8 cellular contexts compared by ENCODE assay signal in the genomic region with DNA sequence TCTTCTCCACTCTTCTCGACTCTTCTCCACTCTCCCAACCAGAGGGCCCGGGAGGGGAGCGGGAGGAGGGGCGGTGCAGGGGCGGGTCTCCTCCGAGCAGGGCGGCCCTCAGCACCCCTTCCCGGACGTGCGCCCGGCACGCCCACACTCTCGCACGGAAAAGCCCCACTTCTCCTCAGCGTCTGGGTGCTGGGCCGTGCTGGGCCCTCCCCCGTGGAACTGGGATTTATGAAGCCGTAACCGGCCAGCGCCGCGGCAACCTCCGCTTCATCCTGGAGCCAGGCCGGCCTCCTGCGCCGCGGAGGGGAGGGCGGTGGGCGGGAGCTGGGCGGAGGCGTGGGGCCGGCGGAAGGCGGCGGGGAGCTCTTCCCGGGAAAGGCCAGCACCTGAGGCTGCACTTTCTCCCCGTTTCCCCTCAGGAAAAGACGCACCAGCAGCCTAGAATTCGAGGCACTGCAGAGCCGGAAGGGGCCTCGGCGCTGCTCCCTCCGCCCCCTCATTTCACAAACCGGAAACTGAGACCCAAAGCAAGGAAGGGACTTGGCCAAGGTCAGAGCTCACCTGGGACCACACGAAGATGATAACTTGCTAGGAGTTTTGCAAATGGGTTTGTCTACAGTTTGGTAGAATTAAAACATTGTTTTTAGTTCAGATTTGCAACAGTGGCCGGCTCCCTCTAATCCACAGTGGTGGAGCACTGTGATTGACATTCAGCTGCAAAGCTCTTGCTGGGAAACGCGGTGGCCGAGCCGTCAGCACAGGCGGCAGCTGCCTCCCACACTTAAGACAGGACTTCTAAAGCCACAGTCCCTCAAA. TPM values are rescaled to one million over a fixed set of nuclear protein-coding genes. Genes with fewer than 3 reads are reported as not detected.
DNase-seq lines count a peak whose midpoint lies in the region; ATAC-seq, FAIRE-seq and TF ChIP-seq lines count a peak whose summit lies in the region.

No MANE protein-coding gene starts in this region.

- WGBS in K562 (ENCODE audit: insufficient coverage, low coverage, missing lambda C conversion rate): 0% methylated on average over 26 of the region's 51 CpGs

- H3K4me1 ChIP-seq in K562 (replicated peaks in 1 of 2; ENCODE audit: control insufficient read depth in 2 of 2, insufficient read depth in 2 of 2, low read length in 2 of 2) (peaks cover 0 to 10% of the 10 kb centered on the region in 2 experiments; a peak in 2 of 5 replicates), iPS-15b (ENCODE audit: control insufficient read depth, insufficient read depth, low read length) (peaks cover 15% of the 10 kb centered on the region), skeletal muscle tissue (ENCODE audit: control insufficient read depth in 3 of 3, insufficient read depth in 3 of 3, low read length in 3 of 3) (peaks cover 40 to 83% (median 80%) of the 10 kb centered on the region in 3 donors)

- peak; percentile 83 for DNase-seq in AG10803 (ENCODE audit: low read depth)
- peak; percentile 54 for DNase-seq in SW480 (ENCODE audit: low spot score)
- peak; percentile 20 to 63 (median 40) for DNase-seq in K562 (ENCODE audit: extremely low read depth in 1 of 4, low spot score in 3 of 4)
- DNase-seq in NK-92 (lab: John Stamatoyannopoulos, UW; ENCODE audit: unreplicated experiment): no peak

- peaks cover 41 to 89% of the 10 kb centered on the region in 2 experiments for H3K27me3 ChIP-seq in K562 (ENCODE audit: control insufficient read depth in 2 of 2, insufficient read depth in 2 of 2, low read length in 2 of 2)
- peaks cover 6% of the 10 kb centered on the region for H3K27me3 ChIP-seq in iPS-15b (ENCODE audit: control insufficient read depth, insufficient read depth, low read length)
- H3K27me3 ChIP-seq in skeletal muscle tissue (ENCODE audit: control insufficient read depth in 3 of 3, insufficient read depth in 3 of 3, low read length in 3 of 3): peaks cover 0 to 7% (median 0%) of the 10 kb centered on the region in 3 donors

- H4K20me1 ChIP-seq in K562 (replicated peaks; ENCODE audit: control insufficient read depth, insufficient read depth, low read length): peaks cover 9% of the 10 kb centered on the region; the same call in 1 of the 2 replicates

- peak overlapping the region; percentile 63 for H3K4me2 ChIP-seq in K562 (ENCODE audit: insufficient read depth, low read length)

- no peaks in the 10 kb centered on the region for H3K79me2 ChIP-seq in K562 (ENCODE audit: control insufficient read depth, insufficient read depth, low read length)

- peak overlapping the region; percentile 73 for H3K4me3 ChIP-seq in AG10803 (ENCODE audit: low read length)
- H3K4me3 ChIP-seq in K562: peak overlapping the region; percentile 22
- peak overlapping the region; percentile 56 for H3K4me3 ChIP-seq in iPS-15b (ENCODE audit: low read depth, low read length)
- peak overlapping the region; percentile 75 to 85 (median 84) for H3K4me3 ChIP-seq in skeletal muscle tissue (ENCODE audit: low read length in 3 of 3)

- H3K27ac ChIP-seq in K562 (ENCODE audit: extremely low read depth, low read depth, low read length) (no peak overlapping the region), skeletal muscle tissue (ENCODE audit: low read depth, low read length) (peak overlapping the region; percentile 38)

- H2AFZ ChIP-seq in K562 (ENCODE audit: low read depth, low read length): peak overlapping the region; percentile 70

- TF ChIP-seq CTCF in AG10803 (conservative IDR thresholded peaks at IDR 0.05; ENCODE audit: low read length): no peak
- no peak for TF ChIP-seq CTCF in K562 (IDR thresholded peaks at IDR 0.05 in 2 of 3, conservative IDR thresholded peaks at IDR 0.05 in 1 of 3; ENCODE audit: insufficient read depth in 2 of 3, low read depth in 1 of 3, low read length in 3 of 3)

- no peak for TF ChIP-seq RAD21 in K562 (CRISPR knock-in tag; conservative IDR thresholded peaks at IDR 0.05 in 1 of 2, IDR thresholded peaks at IDR 0.05 in 1 of 2)

- intact Hi-C loops in K562 (cut with micrococcal nuclease): loop anchor here (10.0 kb wide), 1 partner anchor 112 kb away; no protein-coding TSS in a partner anchor

- in situ Hi-C loops in K562 (cut with MboI): no loop called here

- H3K9me1 ChIP-seq in K562 (ENCODE audit: control insufficient read depth, insufficient read depth, low read length): peaks cover 4% of the 10 kb centered on the region

- no peak for FAIRE-seq in K562 (lab: Jason Lieb, UNC)

- CTCF ChIA-PET in K562 (lab: Yijun Ruan, JAX; ENCODE audit: low intra/inter-chr PET ratio): no interaction called here

- H3K36me3 ChIP-seq in K562 (ENCODE audit: control insufficient read depth, insufficient read depth, low read length) (no peaks in the 10 kb centered on the region), iPS-15b (ENCODE audit: control insufficient read depth, insufficient read depth, low read length) (no peaks in the 10 kb centered on the region), skeletal muscle tissue (ENCODE audit: control insufficient read depth in 3 of 3, insufficient read depth in 3 of 3, low read length in 3 of 3) (no peaks in the 10 kb centered on the region)

- TF ChIP-seq POLR2A in K562 (conservative IDR thresholded peaks at IDR 0.05): no peak

- H3K9me3 ChIP-seq in K562 (replicated peaks; ENCODE audit: control insufficient read depth, insufficient read depth, low read depth, low read length): no peaks in the 10 kb centered on the region
- H3K9me3 ChIP-seq in iPS-15b (ENCODE audit: control insufficient read depth, insufficient read depth, low read length): no peaks in the 10 kb centered on the region
- H3K9me3 ChIP-seq in skeletal muscle tissue (ENCODE audit: control insufficient read depth in 3 of 3, low read length in 3 of 3): no peaks in the 10 kb centered on the region

- H3K9ac ChIP-seq in K562 (ENCODE audit: insufficient read depth in 1 of 2, low read depth in 2 of 2, low read length in 2 of 2) (no peak overlapping the region; a peak in 1 of 4 replicates), iPS-15b (ENCODE audit: low read depth, low read length) (peak overlapping the region; percentile 27), skeletal muscle tissue (ENCODE audit: low read depth in 1 of 3, low read length in 3 of 3) (peak overlapping the region; percentile 52 to 84 (median 70))

- no peak for TF ChIP-seq EP300 in K562 (IDR thresholded peaks at IDR 0.05; ENCODE audit: low read length)

- ATAC-seq in GM19328 (IDR thresholded peaks at IDR 0.05; ENCODE audit: unreplicated experiment) (peak; percentile 44), HG03457 (IDR thresholded peaks at IDR 0.05; ENCODE audit: unreplicated experiment) (peak; percentile 55), K562 (peak; percentile 69)

- BruUV-seq in K562 (replicated peaks; lab: Mats Ljungman, UMichigan): no TSS peak

- POLR2A ChIA-PET in K562 (lab: Yijun Ruan, JAX): no interaction called here

TF ChIP-seq in K562, 482 proteins besides CTCF, POLR2A, EP300 and RAD21 (continues in another document):
- TF ChIP-seq HNRNPK (IDR thresholded peaks at IDR 0.05; ENCODE audit: low read depth, low read length, poor library complexity, severe bottlenecking) (no peak), PTBP1 (IDR thresholded peaks at IDR 0.05; ENCODE audit: low read depth, low read length) (no peak), ZNF766 (CRISPR knock-in tag; conservative IDR thresholded peaks at IDR 0.05) (no peak)
- TF ChIP-seq, protein P1, sequence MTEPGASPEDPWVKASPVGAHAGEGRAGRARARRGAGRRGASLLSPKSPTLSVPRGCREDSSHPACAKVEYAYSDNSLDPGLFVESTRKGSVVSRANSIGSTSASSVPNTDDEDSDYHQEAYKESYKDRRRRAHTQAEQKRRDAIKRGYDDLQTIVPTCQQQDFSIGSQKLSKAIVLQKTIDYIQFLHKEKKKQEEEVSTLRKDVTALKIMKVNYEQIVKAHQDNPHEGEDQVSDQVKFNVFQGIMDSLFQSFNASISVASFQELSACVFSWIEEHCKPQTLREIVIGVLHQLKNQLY (CRISPR knock-in tag; conservative IDR thresholded peaks at IDR 0.05): no peak

RNA-seq across cellular contexts. Expression of a gene that starts 31.6 kb away (rescaled TPM):
- total RNA-seq in K562 (2011; cell fraction: chromatin; rRNA removed; ENCODE audit: low replicate concordance): 1.5 and 2.0 TPM in 2 replicates
- 1.3 TPM in 2 replicates for total RNA-seq in K562 (2011; cell fraction: nucleolus; rRNA removed)
- total RNA-seq in K562 (2011; cell fraction: nucleoplasm; rRNA removed): 2.2 and 2.3 TPM in 2 replicates
- total RNA-seq in K562 (2014; rRNA removed) (0.36 and 0.53 TPM in 2 replicates), K562 (2014; rRNA removed; fragmentation: Illumina TruSeq; extraction: Trizol) (0.44 and 0.48 TPM in 2 replicates), K562 (2015; rRNA removed; fragmentation: Illumina TruSeq; extraction: Trizol) (0.19 and 0.22 TPM in 2 replicates), K562 (2021) (0.40 and 1.1 TPM in 2 replicates), skeletal muscle tissue (65.8 TPM)
- polyA plus RNA-seq in K562 (2011; rRNA removed) (0.07 and 0.42 TPM in 2 replicates), K562 (2014; fragmentation: Illumina TruSeq; extraction: Trizol) (0.30 and 0.47 TPM in 2 replicates), K562 (2014; fragmentation: Nextera tagmentation; extraction: Ambion mirVana) (under 1 TPM; 0.72 to 0.76 TPM), K562 (2014; rRNA removed) (0.36 and 0.37 TPM in 2 replicates)
- polyA plus RNA-seq in K562 (2011; cell fraction: cytosol; rRNA removed): 0.07 and 0.52 TPM in 2 replicates
- polyA plus RNA-seq in K562 (2011; cell fraction: nucleus; rRNA removed): 0.15 and 0.82 TPM in 2 replicates
- polyA plus RNA-seq in K562 (2012): 0.71 and 0.79 TPM in 2 replicates
- 1.0 TPM in 1 of 2 replicates, not detected in the other for polyA minus RNA-seq in K562 (2011; rRNA and poly(A)+ RNA removed)
- 0.48 TPM in 1 of 2 replicates, not detected in the other for polyA minus RNA-seq in K562 (2011; cell fraction: cytosol; rRNA and poly(A)+ RNA removed)
- 0.40 TPM in 1 of 2 replicates, not detected in the other for polyA minus RNA-seq in K562 (2011; cell fraction: nucleus; rRNA and poly(A)+ RNA removed)

Comparison
In these comparisons a context has a peak if more than half of its experiments do, and no peak if none do; other contexts are left out.
1. H3K4me3 ChIP-seq: peak in every context shown above with its lines; median percentile 84 in skeletal muscle tissue; 73 in AG10803; 56 in iPS-15b; 22 in K562.
2. H3K9ac ChIP-seq: peak in iPS-15b (single experiment) and skeletal muscle tissue (3 of 3); none in K562 (0 of 2).
3. RNA of a gene that starts 31.6 kb away (total RNA-seq): 65.8 TPM in skeletal muscle tissue (single experiment); 0.19 to 2.3 TPM in K562; every median in the first group is over 10 times any median in the second.
4. Peak in every context shown above with its lines, with median percentiles within 50 percentile points of each other: ATAC-seq.